Comparison of ENCODE assay signal across 1 cellular context in genomic region chr6:138773177-138774091, GRCh38.
A peak's percentile ranks its signal among the peaks of the same experiment; 100 is the strongest.
TF ChIP-seq lines count a peak whose summit lies in the region.

Gene CCDC28A, plus strand, starts transcription at chr6:138773769. Its CDS starts 2,352 bp downstream, at chr6:138776121.

TF ChIP-seq in HepG2, 621 proteins besides CTCF, POLR2A, EP300 and RAD21 (continued from another document and continues in another):
- peak; percentile 87 for TF ChIP-seq FOXC1 (CRISPR knock-in tag; IDR thresholded peaks at IDR 0.05; ENCODE audit: borderline replicate concordance)
- 0 out of 2 replicates have a peak, but pooled peaks have one; percentile 47 for TF ChIP-seq ZFYVE20 (CRISPR knock-in tag; IDR thresholded peaks at IDR 0.05; ENCODE audit: borderline replicate concordance, low read depth)
- TF ChIP-seq ZNF468 (CRISPR knock-in tag; IDR thresholded peaks at IDR 0.05) = no peak
- 0 out of 2 replicates have a peak, but pooled peaks have one; percentile 32 for TF ChIP-seq ZNF724P (CRISPR knock-in tag; IDR thresholded peaks at IDR 0.05; ENCODE audit: borderline replicate concordance)
- 0 out of 2 replicates have a peak, but pooled peaks have one; percentile 23 for TF ChIP-seq NFATC3 (CRISPR knock-in tag; IDR thresholded peaks at IDR 0.05)
- TF ChIP-seq ZFY (CRISPR knock-in tag; IDR thresholded peaks at IDR 0.05) = peak; percentile 69
- TF ChIP-seq ZNF124 (CRISPR knock-in tag; IDR thresholded peaks at IDR 0.05) = peak; percentile 61; the same call in 1 of the 2 replicates
- no peak for TF ChIP-seq ZNF354B (CRISPR knock-in tag; IDR thresholded peaks at IDR 0.05)
- TF ChIP-seq CHCHD3 (CRISPR knock-in tag; IDR thresholded peaks at IDR 0.05) = no peak
- peak; percentile 85 for TF ChIP-seq SP2 (CRISPR knock-in tag; IDR thresholded peaks at IDR 0.05)
- no peak for TF ChIP-seq ZSCAN30 (CRISPR knock-in tag; IDR thresholded peaks at IDR 0.05)
- peak; percentile 88 for TF ChIP-seq SIN3B (IDR thresholded peaks at IDR 0.05; ENCODE audit: low read length)
- TF ChIP-seq CCAR2 (optimal IDR thresholded peaks at IDR 0.05; ENCODE audit: low read depth, low read length) = no peak
- TF ChIP-seq ZNF503 (CRISPR knock-in tag; IDR thresholded peaks at IDR 0.05) = peak; percentile 50
- TF ChIP-seq, protein P1, sequence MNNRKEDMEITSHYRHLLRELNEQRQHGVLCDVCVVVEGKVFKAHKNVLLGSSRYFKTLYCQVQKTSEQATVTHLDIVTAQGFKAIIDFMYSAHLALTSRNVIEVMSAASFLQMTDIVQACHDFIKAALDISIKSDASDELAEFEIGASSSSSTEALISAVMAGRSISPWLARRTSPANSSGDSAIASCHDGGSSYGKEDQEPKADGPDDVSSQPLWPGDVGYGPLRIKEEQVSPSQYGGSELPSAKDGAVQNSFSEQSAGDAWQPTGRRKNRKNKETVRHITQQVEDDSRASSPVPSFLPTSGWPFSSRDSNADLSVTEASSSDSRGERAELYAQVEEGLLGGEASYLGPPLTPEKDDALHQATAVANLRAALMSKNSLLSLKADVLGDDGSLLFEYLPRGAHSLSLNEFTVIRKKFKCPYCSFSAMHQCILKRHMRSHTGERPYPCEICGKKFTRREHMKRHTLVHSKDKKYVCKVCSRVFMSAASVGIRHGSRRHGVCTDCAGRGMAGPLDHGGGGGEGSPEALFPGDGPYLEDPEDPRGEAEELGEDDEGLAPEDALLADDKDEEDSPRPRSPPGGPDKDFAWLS (CRISPR knock-in tag; IDR thresholded peaks at IDR 0.05; ENCODE audit: borderline replicate concordance) = no peak
- TF ChIP-seq RBFOX2 (IDR thresholded peaks at IDR 0.05; ENCODE audit: low read depth, low read length) = peak; percentile 70
- TF ChIP-seq CENPX (CRISPR knock-in tag; IDR thresholded peaks at IDR 0.05) = no peak
- no peak for TF ChIP-seq IKZF4 (CRISPR knock-in tag; IDR thresholded peaks at IDR 0.05; ENCODE audit: borderline replicate concordance, low read depth, not compliant biosample characterization)
- TF ChIP-seq SPEN (CRISPR knock-in tag; IDR thresholded peaks at IDR 0.05; ENCODE audit: low read depth) = peak; percentile 60; the same call in 1 of the 2 replicates
- TF ChIP-seq MTERF4 (CRISPR knock-in tag; IDR thresholded peaks at IDR 0.05) = peak; percentile 50; the same call in 1 of the 2 replicates
- TF ChIP-seq ZNF431 (CRISPR knock-in tag; IDR thresholded peaks at IDR 0.05; ENCODE audit: borderline replicate concordance, low read depth) = 0 out of 2 replicates have a peak, but pooled peaks have one; percentile 53
- TF ChIP-seq ETV5 (CRISPR knock-in tag; IDR thresholded peaks at IDR 0.05; ENCODE audit: borderline replicate concordance) = peak; percentile 71; the same call in 1 of the 2 replicates
- TF ChIP-seq SIX4 (CRISPR knock-in tag; IDR thresholded peaks at IDR 0.05) = 0 out of 2 replicates have a peak, but pooled peaks have one; percentile 28
- no peak; the same call in 1 of the 2 replicates for TF ChIP-seq ZNF598 (CRISPR knock-in tag; IDR thresholded peaks at IDR 0.05; ENCODE audit: borderline replicate concordance)
- peak; percentile 61; the same call in 1 of the 2 replicates for TF ChIP-seq HINFP (CRISPR knock-in tag; IDR thresholded peaks at IDR 0.05; ENCODE audit: low read depth)
- peak; percentile 98 for TF ChIP-seq KDM5A (IDR thresholded peaks at IDR 0.05; ENCODE audit: borderline replicate concordance, low read length)
- TF ChIP-seq NFYC (CRISPR knock-in tag; IDR thresholded peaks at IDR 0.05) = peak; percentile 86
- peak; percentile 77 for TF ChIP-seq POGZ (CRISPR knock-in tag; IDR thresholded peaks at IDR 0.05)
- no peak for TF ChIP-seq MBNL3 (CRISPR knock-in tag; conservative IDR thresholded peaks at IDR 0.05)
- TF ChIP-seq ZNF251 (CRISPR knock-in tag; IDR thresholded peaks at IDR 0.05) = no peak
- TF ChIP-seq HNF1B (CRISPR knock-in tag; IDR thresholded peaks at IDR 0.05) = no peak; the same call in none of the 2 replicates
- peak; percentile 82; the same call in 1 of the 2 replicates for TF ChIP-seq ZNF136 (CRISPR knock-in tag; IDR thresholded peaks at IDR 0.05; ENCODE audit: low read depth)
- peak; percentile 66; the same call in 1 of the 2 replicates for TF ChIP-seq ZNF556 (CRISPR knock-in tag; IDR thresholded peaks at IDR 0.05; ENCODE audit: borderline replicate concordance)
- peak; percentile 74; the same call in 1 of the 2 replicates for TF ChIP-seq SP5 (CRISPR knock-in tag; IDR thresholded peaks at IDR 0.05; ENCODE audit: borderline replicate concordance, low read depth)
- peak; percentile 79; the same call in 1 of the 2 replicates for TF ChIP-seq REPIN1 (CRISPR knock-in tag; IDR thresholded peaks at IDR 0.05; ENCODE audit: borderline replicate concordance, low read depth)
- TF ChIP-seq ZNF142 (CRISPR knock-in tag; IDR thresholded peaks at IDR 0.05) = 0 out of 2 replicates have a peak, but pooled peaks have one; percentile 59
- peak; percentile 53; the same call in 1 of the 2 replicates for TF ChIP-seq MTA1 (CRISPR knock-in tag; IDR thresholded peaks at IDR 0.05; ENCODE audit: borderline replicate concordance)
- peak; percentile 95; the same call in 1 of the 2 replicates for TF ChIP-seq MXD4 (CRISPR knock-in tag; IDR thresholded peaks at IDR 0.05)
- no peak for TF ChIP-seq MAF1 (CRISPR knock-in tag; IDR thresholded peaks at IDR 0.05; ENCODE audit: borderline replicate concordance)
- peak; percentile 97 for TF ChIP-seq CREB1 (IDR thresholded peaks at IDR 0.05)
- peak; percentile 99 for TF ChIP-seq CREB1 (CRISPR knock-in tag; IDR thresholded peaks at IDR 0.05)
- no peak for TF ChIP-seq TAF15 (IDR thresholded peaks at IDR 0.05; ENCODE audit: low read depth, low read length, poor library complexity, severe bottlenecking)
- TF ChIP-seq ZNF776 (CRISPR knock-in tag; IDR thresholded peaks at IDR 0.05) = no peak
- TF ChIP-seq THAP7 (CRISPR knock-in tag; IDR thresholded peaks at IDR 0.05) = 0 out of 2 replicates have a peak, but pooled peaks have one; percentile 24
- TF ChIP-seq ZKSCAN8 (CRISPR knock-in tag; IDR thresholded peaks at IDR 0.05; ENCODE audit: borderline replicate concordance) = 0 out of 2 replicates have a peak, but pooled peaks have one; percentile 8
- TF ChIP-seq ZNF772 (CRISPR knock-in tag; IDR thresholded peaks at IDR 0.05) = no peak
- TF ChIP-seq SIN3A (IDR thresholded peaks at IDR 0.05; ENCODE audit: borderline replicate concordance, low read depth, low read length) = peak; percentile 98
- no peak for TF ChIP-seq NFIC (IDR thresholded peaks at IDR 0.05; ENCODE audit: low read length)
